Comparison of ENCODE assay signal across 8 cellular contexts in the genomic region with DNA sequence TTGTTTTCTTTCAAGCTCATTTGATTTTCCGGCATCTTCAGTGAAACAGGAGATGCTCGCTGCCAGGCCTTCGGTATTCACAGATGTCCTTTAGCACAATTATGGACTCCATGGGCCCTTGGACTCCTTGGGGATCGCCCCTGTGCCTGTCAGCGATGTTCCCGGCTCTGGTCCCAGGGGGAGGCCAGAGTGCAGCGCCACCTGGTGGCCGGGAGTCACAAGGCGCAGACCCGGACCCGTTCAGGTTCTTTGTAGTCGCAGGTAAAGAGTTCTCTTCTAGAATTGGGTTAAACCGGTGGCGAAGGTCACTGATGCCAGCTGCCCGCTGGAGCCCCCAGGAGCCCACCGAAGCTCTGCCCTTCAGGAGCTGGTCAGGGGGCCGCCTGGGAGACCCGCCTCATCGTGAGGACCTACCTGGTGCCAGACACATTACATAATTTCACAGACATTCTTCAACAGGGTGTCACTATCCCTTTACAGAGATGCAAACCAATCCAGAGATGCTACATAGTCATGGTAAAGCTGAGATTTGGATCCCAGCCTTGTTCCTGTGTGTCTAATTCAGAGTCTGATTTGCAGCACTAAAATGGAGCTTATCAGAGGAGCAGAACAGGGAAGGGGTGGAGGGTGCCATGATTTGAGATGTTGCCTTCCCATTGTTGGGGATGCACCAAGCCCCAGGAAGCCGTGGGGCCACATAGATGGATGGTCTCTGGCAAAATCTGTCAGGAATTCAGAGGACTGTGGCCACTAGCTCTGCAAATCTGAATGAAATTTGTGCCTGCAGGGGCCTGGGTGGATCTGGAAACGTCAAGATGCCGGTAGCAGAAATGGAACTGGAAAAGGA. TPM values are rescaled to one million over a fixed set of nuclear protein-coding genes. Genes with fewer than 3 reads are reported as not detected.
DNase-seq lines count a peak whose midpoint lies in the region; ATAC-seq, FAIRE-seq and TF ChIP-seq lines count a peak whose summit lies in the region.

No MANE protein-coding gene starts in this region.

- no peak for TF ChIP-seq POLR2A in H54 (IDR thresholded peaks at IDR 0.05; ENCODE audit: low read depth, low read length)

- no peaks in the 10 kb centered on the region for H3K36me3 Mint-ChIP-seq in CD8-positive, alpha-beta T cell

- peak; percentile 78 for ATAC-seq in CD8-positive, alpha-beta T cell

- no peak overlapping the region for H3K27ac Mint-ChIP-seq in CD8-positive, alpha-beta T cell

- intact Hi-C loops in CD8-positive, alpha-beta T cell (cut with DNase I, micrococcal nuclease): loop anchor here (1.0 to 10.0 kb wide), 4 partner anchors 33 to 289 kb away; a partner anchor contains a TSS
- intact Hi-C loops in PC-9 (cut with micrococcal nuclease; ENCODE audit: unreplicated experiment): loop anchor here (1.0 to 10.0 kb wide), 3 partner anchors 158 to 198 kb away; no protein-coding TSS in a partner anchor

- no peaks in the 10 kb centered on the region for H3K9me2 ChIP-seq in PC-9 (ENCODE audit: insufficient read depth)

- peak; percentile 37 to 84 (median 60) for DNase-seq in CD8-positive, alpha-beta T cell
- DNase-seq in H54 (ENCODE audit: insufficient read length, low spot score) (peak; percentile 78), PC-9 (peak in 1 of 2 experiments; percentile 64), activated T-helper 1 cell treated with Interleukin-2 at 50 U/mL for 16 hours (ENCODE audit: low read depth) (peak; percentile 58), foreskin fibroblast (peak; percentile 21 to 72), pons (ENCODE audit: low spot score) (peak; percentile 26), urothelium cell line (ENCODE audit: low spot score) (peak; percentile 89), DMS79 treated with DMSO at 0.1 percent for 48 hours (lab: John Stamatoyannopoulos, UW) (no peak)

- H3F3A ChIP-seq in PC-9 (ENCODE audit: insufficient read depth, low read depth): peaks cover 18% of the 10 kb centered on the region

- no peak overlapping the region for H2AFZ ChIP-seq in PC-9

- no TSS peak for BruUV-seq in PC-9 (replicated peaks; lab: Mats Ljungman, UMichigan)

- H3K27ac ChIP-seq in CD8-positive, alpha-beta T cell (ENCODE audit: low read depth, low read length): no peak overlapping the region
- no peak overlapping the region for H3K27ac ChIP-seq in PC-9

- H3K27me3 Mint-ChIP-seq in CD8-positive, alpha-beta T cell (ENCODE audit: low read depth): no peaks in the 10 kb centered on the region

- H3K36me3 ChIP-seq in CD8-positive, alpha-beta T cell (ENCODE audit: insufficient read depth, low read length): no peaks in the 10 kb centered on the region
- no peaks in the 10 kb centered on the region for H3K36me3 ChIP-seq in PC-9 (ENCODE audit: low read depth)

- no peaks in the 10 kb centered on the region for H4K20me1 ChIP-seq in PC-9 (ENCODE audit: insufficient read depth)

- H3K27me3 ChIP-seq in CD8-positive, alpha-beta T cell (ENCODE audit: insufficient read depth, low read length): no peaks in the 10 kb centered on the region
- H3K27me3 ChIP-seq in PC-9 (ENCODE audit: insufficient read depth, low read depth): no peaks in the 10 kb centered on the region

- H3K4me3 Mint-ChIP-seq in CD8-positive, alpha-beta T cell: no peak overlapping the region

- FAIRE-seq in H54 (lab: Jason Lieb, UNC) (no peak), urothelium cell line (lab: Jason Lieb, UNC) (no peak)

- POLR2A ChIA-PET in CD8-positive, alpha-beta T cell (lab: Charles Lee): interaction anchor here (0.6 to 0.7 kb wide), 2 partner anchors 198 to 1147 kb away, joined by 3 read pairs; no protein-coding TSS in a partner anchor
- POLR2A ChIA-PET in PC-9 (lab: Charles Lee; ENCODE audit: unreplicated experiment): no interaction called here

- no peak overlapping the region for H3K4me2 ChIP-seq in PC-9

- H3K4me1 ChIP-seq in CD8-positive, alpha-beta T cell (ENCODE audit: insufficient read depth, low read length): peaks cover 12% of the 10 kb centered on the region
- H3K4me1 ChIP-seq in PC-9 (replicated peaks; ENCODE audit: insufficient read depth): peaks cover 32% of the 10 kb centered on the region

- H3K4me3 ChIP-seq in CD8-positive, alpha-beta T cell (ENCODE audit: low read depth, low read length): no peak overlapping the region
- H3K4me3 ChIP-seq in PC-9 (no peak overlapping the region), foreskin fibroblast (ENCODE audit: low read depth in 1 of 2, low read length in 2 of 2) (no peak overlapping the region)

- CTCF ChIA-PET in CD8-positive, alpha-beta T cell (lab: Charles Lee): interaction anchor here (0.5 to 2.9 kb wide), 59 partner anchors 10 to 456 kb away, joined by 3 to 34 read pairs (median 4); a partner anchor contains a TSS
- CTCF ChIA-PET in PC-9 (lab: Charles Lee): interaction anchor here (0.6 to 2.0 kb wide), 9 partner anchors 22 to 363 kb away, joined by 3 to 21 read pairs (median 3); a partner anchor contains a TSS

- H3K9me3 Mint-ChIP-seq in CD8-positive, alpha-beta T cell: no peaks in the 10 kb centered on the region

- H3K79me2 ChIP-seq in PC-9 (ENCODE audit: low read depth): no peaks in the 10 kb centered on the region

- TF ChIP-seq CTCF in CD8-positive, alpha-beta T cell (IDR thresholded peaks at IDR 0.05): peak; percentile 97
- peak; percentile 97 for TF ChIP-seq CTCF in PC-9 (conservative IDR thresholded peaks at IDR 0.05)
- TF ChIP-seq CTCF in foreskin fibroblast (IDR thresholded peaks at IDR 0.05; ENCODE audit: low read depth, low read length): peak; percentile 93

- H3K9me3 ChIP-seq in CD8-positive, alpha-beta T cell (ENCODE audit: low read length): no peaks in the 10 kb centered on the region
- H3K9me3 ChIP-seq in PC-9 (ENCODE audit: insufficient read depth, low read depth): no peaks in the 10 kb centered on the region

- H3K4me1 Mint-ChIP-seq in CD8-positive, alpha-beta T cell (ENCODE audit: low read depth): peaks cover 19% of the 10 kb centered on the region

RNA-seq across cellular contexts. Expression of a gene that starts 6.0 kb away (rescaled TPM):
- total RNA-seq in CD8-positive, alpha-beta T cell: 100 to 1,000 TPM; 105 to 121 TPM
- 0.55 and 0.74 TPM in 2 replicates for total RNA-seq in PC-9 (2021)

RNA-seq across cellular contexts. Expression of a gene that starts 21.7 kb away (rescaled TPM):
- not detected for total RNA-seq in CD8-positive, alpha-beta T cell
- not detected in 2 replicates for total RNA-seq in PC-9 (2021)

RNA-seq across cellular contexts. Expression of a gene that starts 41.1 kb away (rescaled TPM):
- total RNA-seq in CD8-positive, alpha-beta T cell: not detected
- total RNA-seq in PC-9 (2021): 52.2 and 55.3 TPM in 2 replicates

Comparison
In these comparisons a context has a peak if more than half of its experiments do, and no peak if none do; other contexts are left out.
1. RNA of a gene that starts 6.0 kb away (total RNA-seq): 105 to 121 TPM in CD8-positive, alpha-beta T cell; 0.55 to 0.74 TPM in PC-9; every median in the first group is over 10 times any median in the second.
2. RNA of a gene that starts 41.1 kb away (total RNA-seq): 52.2 to 55.3 TPM in PC-9; not detected in CD8-positive, alpha-beta T cell; every median in the first group is over 10 times any median in the second.
3. Peak in every context shown above with its lines, with median percentiles within 50 percentile points of each other: CTCF ChIP-seq.